ENCODE assay signal across 15 cellular contexts in genomic region chr1:207911983-207912760, GRCh38. TPM values are rescaled to one million over a fixed set of nuclear protein-coding genes. Genes with fewer than 3 reads are reported as not detected.
A peak's percentile ranks its signal among the peaks of the same experiment; 100 is the strongest.
DNase-seq lines count a peak whose midpoint lies in the region; ATAC-seq and TF ChIP-seq lines count a peak whose summit lies in the region.
"Had no signal": no experiment of that assay in that cellular context is flagged by ENCODE, and none has a peak within 500 bp of the region (broad histone marks: within the 10 kb centered on the region; RNA-seq: fewer than 3 reads in every experiment).

No MANE protein-coding gene starts in this region.

- no peak overlapping the region for H4K8ac ChIP-seq in mesenchymal stem cell (ENCODE audit: low read length)

- H3K9me3 ChIP-seq in heart left ventricle = no peaks in the 10 kb centered on the region
- no peaks in the 10 kb centered on the region for H3K9me3 ChIP-seq in mesenchymal stem cell (ENCODE audit: control insufficient read depth, low read length)
- H3K9me3 ChIP-seq in thyroid gland = no peaks in the 10 kb centered on the region
- no peaks in the 10 kb centered on the region for H3K9me3 ChIP-seq in smooth muscle cell (replicated peaks; ENCODE audit: low read depth)

- H3K9ac ChIP-seq in mesenchymal stem cell (ENCODE audit: low read length) (peak overlapping the region; percentile 73), smooth muscle cell (ENCODE audit: low read depth) (no peak overlapping the region)

- H2BK120ac ChIP-seq in mesenchymal stem cell (ENCODE audit: low read depth, low read length) = no peak overlapping the region

- H2BK12ac ChIP-seq in mesenchymal stem cell (ENCODE audit: low read length in 2 of 2) = no peak overlapping the region

- no peak for TF ChIP-seq POLR2A in heart left ventricle (IDR thresholded peaks at IDR 0.05)
- TF ChIP-seq POLR2A in thyroid gland (IDR thresholded peaks at IDR 0.05) = no peak

- 56 to 73% (median 65%) methylated on average over 8 of the region's 8 CpGs for WGBS in heart left ventricle, 4 donors
- WGBS in mesenchymal stem cell = 87% methylated on average over 6 of the region's 8 CpGs
- 69 to 75% methylated on average over 8 of the region's 8 CpGs for WGBS in thyroid gland, 2 donors
- 79% methylated on average over 8 of the region's 8 CpGs for WGBS in smooth muscle cell (ENCODE audit: low lambda C conversion rate)

- TF ChIP-seq CTCF in heart left ventricle (IDR thresholded peaks at IDR 0.05) = no peak
- TF ChIP-seq CTCF in thyroid gland (IDR thresholded peaks at IDR 0.05) = no peak
- no peak for TF ChIP-seq CTCF in smooth muscle cell (IDR thresholded peaks at IDR 0.05; ENCODE audit: borderline replicate concordance, insufficient read depth, poor library complexity, severe bottlenecking)

- H3K4me3 ChIP-seq in heart left ventricle (peak overlapping the region in 9 of 12 donors; percentile 62 to 88 (median 76)), mesenchymal stem cell (ENCODE audit: insufficient read depth in 1 of 2, low read depth in 1 of 2, low read length in 2 of 2) (no peak overlapping the region), thyroid gland (replicated peaks in 1 of 3) (no peak overlapping the region), smooth muscle cell (no peak overlapping the region)

- DNase-seq in heart left ventricle (no peak), cardiac septum (ENCODE audit: low spot score) (no peak), astrocyte of the hippocampus (ENCODE audit: low read depth, low spot score) (peak; percentile 44), mesenchymal stem cell (no peak), thyroid gland (no peak), OCI-M2 (lab: John Stamatoyannopoulos, UW; ENCODE audit: unreplicated experiment) (no peak), smooth muscle cell (lab: John Stamatoyannopoulos, UW; ENCODE audit: unreplicated experiment) (no peak)
- DNase-seq: ACHN; activated CD4-positive, alpha-beta T cell treated with anti-CD3 and anti-CD28 coated beads for 48 hours; activated T-cell treated with anti-CD3 and anti-CD28 coated beads, Interleukin-2, amount 50 U/mL, for 48 hours; dorsolateral prefrontal cortex; NCI-H2081 treated with DMSO at 0.1 percent for 48 hours had no signal

- H3K36me3 ChIP-seq in heart left ventricle = no peaks in the 10 kb centered on the region
- H3K36me3 ChIP-seq in mesenchymal stem cell (ENCODE audit: control insufficient read depth in 1 of 2, insufficient read depth in 2 of 2, low read depth in 1 of 2, low read length in 2 of 2) = no peaks in the 10 kb centered on the region
- no peaks in the 10 kb centered on the region for H3K36me3 ChIP-seq in thyroid gland
- no peaks in the 10 kb centered on the region for H3K36me3 ChIP-seq in smooth muscle cell (ENCODE audit: low read depth)

- H2AFZ ChIP-seq in mesenchymal stem cell (ENCODE audit: low read depth, low read length) (no peak overlapping the region), smooth muscle cell (ENCODE audit: low read depth) (no peak overlapping the region)

- H2BK15ac ChIP-seq in mesenchymal stem cell (ENCODE audit: low read depth, poor library complexity, severe bottlenecking) = no peak overlapping the region

- H3K79me2 ChIP-seq in smooth muscle cell (ENCODE audit: low read depth) = no peaks in the 10 kb centered on the region

- no peak for ATAC-seq in heart left ventricle
- ATAC-seq in GM21367 (IDR thresholded peaks at IDR 0.05; ENCODE audit: unreplicated experiment) = no peak

- no peak overlapping the region for H3K23ac ChIP-seq in mesenchymal stem cell (ENCODE audit: low read length in 2 of 2)

- H3K18ac ChIP-seq in mesenchymal stem cell (ENCODE audit: low read depth in 1 of 2, low read length in 2 of 2) = no peak overlapping the region

- intact Hi-C loops in heart left ventricle (cut with DNase I) (loop anchor here in 1 of 10 donors (5.0 kb wide), 1 partner anchor 45 kb away; no protein-coding TSS in a partner anchor), cardiac septum (cut with DNase I) (no loop called here), thyroid gland (cut with DNase I) (no loop called here)

- H3K4me2 ChIP-seq in mesenchymal stem cell (ENCODE audit: low read length, poor library complexity, severe bottlenecking) (no peak overlapping the region), smooth muscle cell (no peak overlapping the region)

- H3K14ac ChIP-seq in mesenchymal stem cell (ENCODE audit: low read length in 2 of 2) = no peak overlapping the region

- H3K4me1 ChIP-seq in heart left ventricle (peaks cover 0 to 49% (median 20%) of the 10 kb centered on the region in 12 donors), mesenchymal stem cell (ENCODE audit: control insufficient read depth, insufficient read depth, low read depth, low read length) (peaks cover 9% of the 10 kb centered on the region), thyroid gland (peaks cover 7 to 12% of the 10 kb centered on the region in 2 donors), smooth muscle cell (ENCODE audit: low read depth) (no peaks in the 10 kb centered on the region)

- no peak overlapping the region for H2AK5ac ChIP-seq in mesenchymal stem cell (ENCODE audit: low read length, severe bottlenecking)

- H3F3A ChIP-seq in smooth muscle cell (ENCODE audit: low read depth) = no peaks in the 10 kb centered on the region

- H3K27ac ChIP-seq in heart left ventricle (peak overlapping the region in 11 of 12 donors; percentile 75 to 98 (median 91)), mesenchymal stem cell (ENCODE audit: low read length, poor library complexity, severe bottlenecking) (no peak overlapping the region), thyroid gland (peak overlapping the region in 2 of 3 donors; percentile 10 to 80), smooth muscle cell (ENCODE audit: low read depth) (no peak overlapping the region)
- H3K27ac ChIP-seq: RWPE1 had no signal

- no peaks in the 10 kb centered on the region for H4K20me1 ChIP-seq in smooth muscle cell (ENCODE audit: low read depth)

- no peaks in the 10 kb centered on the region for H3K79me1 ChIP-seq in mesenchymal stem cell (replicated peaks; ENCODE audit: low read length, poor library complexity, severe bottlenecking)

- peaks cover 0 to 29% (median 0%) of the 10 kb centered on the region in 9 donors for H3K27me3 ChIP-seq in heart left ventricle
- peaks cover 17 to 25% of the 10 kb centered on the region in 2 experiments for H3K27me3 ChIP-seq in mesenchymal stem cell (ENCODE audit: control insufficient read depth in 1 of 2, insufficient read depth in 1 of 2, low read length in 2 of 2)
- H3K27me3 ChIP-seq in thyroid gland = no peaks in the 10 kb centered on the region
- peaks cover 68% of the 10 kb centered on the region for H3K27me3 ChIP-seq in smooth muscle cell (ENCODE audit: low read depth)

- H2BK5ac ChIP-seq in mesenchymal stem cell (ENCODE audit: low read depth, low read length, poor library complexity, severe bottlenecking) = no peak overlapping the region

- no peak overlapping the region for H3K4ac ChIP-seq in mesenchymal stem cell (ENCODE audit: low read depth in 1 of 2, low read length in 2 of 2)

- H4K91ac ChIP-seq in mesenchymal stem cell (ENCODE audit: low read length) = no peak overlapping the region

RNA-seq across cellular contexts. Expression of gene CD34, which starts 1.2 kb away (rescaled TPM):
- total RNA-seq in heart left ventricle (100 to 1,000 TPM in 1 of 9 donors, 10 to 100 TPM in 8; 43.6 to 103 (median 63.8) TPM), cardiac septum (49.9 TPM), thyroid gland (10 to 100 TPM; 20.7 to 38.8 (median 27.8) TPM), smooth muscle cell (not detected in 2 replicates)
- polyA plus RNA-seq in heart left ventricle (10 to 100 TPM; 37.4 to 41.8 TPM), smooth muscle cell (not detected in 2 replicates)
- polyA plus RNA-seq in mesenchymal stem cell (2013, experiment 1 of 2) = 0.10 TPM
- polyA plus RNA-seq in mesenchymal stem cell (2013, experiment 2 of 2) = 0.10 TPM
- total RNA-seq: MCF 10A had no signal

Comparison
In these comparisons a context has a peak if more than half of its experiments do, and no peak if none do; other contexts are left out.
1. H3K27ac ChIP-seq: peak in heart left ventricle (11 of 12) and thyroid gland (2 of 3); none in mesenchymal stem cell (single experiment) and smooth muscle cell (single experiment).
2. H3K4me3 ChIP-seq: peak in heart left ventricle (9 of 12); none in mesenchymal stem cell (0 of 2), thyroid gland (0 of 3) and smooth muscle cell (single experiment).
3. RNA of gene CD34, which starts 1.2 kb away (total RNA-seq): 43.6 to 103 TPM in heart left ventricle, 49.9 TPM in cardiac septum (single experiment) and 20.7 to 38.8 TPM in thyroid gland; not detected in smooth muscle cell; every median in the first group is over 10 times any median in the second.